ENCODE assay signal across 8 cellular contexts in the genomic region with DNA sequence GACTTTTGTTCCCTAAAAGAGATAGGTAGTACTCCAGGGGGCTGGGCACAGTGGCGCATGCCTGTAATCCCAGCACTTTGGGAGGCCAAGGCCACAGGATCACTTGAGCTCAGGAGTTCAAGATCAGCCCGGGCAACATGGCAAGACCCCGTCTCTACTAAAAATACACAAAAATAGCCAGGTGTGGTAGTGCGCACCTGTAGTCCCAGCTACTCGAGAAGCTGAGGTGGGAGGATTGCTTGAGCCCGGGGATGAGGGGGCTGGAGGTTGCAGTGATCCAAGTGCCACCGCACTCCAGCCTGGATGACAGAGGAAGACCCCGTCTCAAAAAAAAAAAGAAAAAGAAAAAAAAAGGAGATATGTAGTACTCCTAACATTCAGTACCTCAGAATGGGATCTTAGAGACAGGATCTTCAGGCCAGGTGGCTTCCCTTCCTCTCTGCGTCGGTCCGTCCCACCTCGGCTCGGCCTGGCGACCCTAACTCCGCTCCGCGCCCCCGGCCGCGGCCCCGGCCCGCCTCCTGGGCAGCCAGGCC.
DNase-seq lines count a peak whose midpoint lies in the region; ATAC-seq and TF ChIP-seq lines count a peak whose summit lies in the region.

No MANE protein-coding gene starts in this region.

- H3K9me3 ChIP-seq in WERI-Rb-1 (ENCODE audit: severe bottlenecking): no peaks in the 10 kb centered on the region

- TF ChIP-seq CTCF in GM12864 (IDR thresholded peaks at IDR 0.05; ENCODE audit: low read depth, low read length, missing control alignments) (no peak), WERI-Rb-1 (IDR thresholded peaks at IDR 0.05; ENCODE audit: low read depth, low read length) (no peak), foreskin keratinocyte (conservative IDR thresholded peaks at IDR 0.05) (no peak)

- H3K4me3 ChIP-seq in GM12864 (ENCODE audit: low read depth, low read length) (peak overlapping the region; percentile 92), WERI-Rb-1 (ENCODE audit: low read depth, low read length) (peak overlapping the region; percentile 73), skin epidermis (peak overlapping the region; percentile 73 to 100 (median 87))

- intact Hi-C loops in posterior vena cava (cut with DNase I): no loop called here

- DNase-seq in GM12864 (ENCODE audit: low read depth) (no peak), WERI-Rb-1 (no peak), foreskin keratinocyte (no peak), NCI-H1048 (lab: John Stamatoyannopoulos, UW) (no peak), posterior vena cava (ENCODE audit: low spot score) (no peak), mesenteric fat pad (ENCODE audit: low spot score) (no peak)

- H3K27me3 ChIP-seq in WERI-Rb-1 (ENCODE audit: insufficient read depth, low read depth, severe bottlenecking) (no peaks in the 10 kb centered on the region), foreskin keratinocyte (no peaks in the 10 kb centered on the region)

- ATAC-seq in HG02759 (IDR thresholded peaks at IDR 0.05; ENCODE audit: unreplicated experiment) (peak; percentile 34), foreskin keratinocyte (peak; percentile 6)

- H3K36me3 ChIP-seq in WERI-Rb-1: peaks cover 6% of the 10 kb centered on the region

- peak overlapping the region; percentile 79 for H3K27ac ChIP-seq in WERI-Rb-1
- H3K27ac ChIP-seq in foreskin keratinocyte: peak overlapping the region; percentile 57
- H3K27ac ChIP-seq in skin epidermis: peak overlapping the region; percentile 68 to 94 (median 85)

- no peaks in the 10 kb centered on the region for H3K4me1 ChIP-seq in foreskin keratinocyte
